8 cellular contexts compared by ENCODE assay signal in the genomic region with DNA sequence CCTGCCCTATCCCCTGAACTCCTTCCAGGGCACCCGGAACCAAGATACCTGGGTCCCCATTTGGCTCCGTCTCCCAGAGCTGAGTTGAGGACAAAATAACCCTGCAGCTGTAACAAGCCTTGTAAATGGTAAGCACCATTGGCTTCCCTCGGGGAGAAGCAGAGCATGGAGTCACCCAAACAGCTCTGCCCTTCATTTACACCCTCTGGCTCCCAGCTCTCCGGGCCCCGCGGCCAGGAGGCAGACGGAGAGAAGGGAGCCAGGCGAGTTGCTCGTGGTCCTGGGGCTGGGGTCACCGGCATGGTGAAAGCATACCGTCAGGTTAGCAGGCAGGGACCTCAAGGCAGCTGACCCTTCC. TPM values are rescaled to one million over a fixed set of nuclear protein-coding genes. Genes with fewer than 3 reads are reported as not detected.
DNase-seq lines count a peak whose midpoint lies in the region; ATAC-seq and TF ChIP-seq lines count a peak whose summit lies in the region.

No MANE protein-coding gene starts in this region.

- no peak for TF ChIP-seq RAD21 in liver (IDR thresholded peaks at IDR 0.05)

- no peaks in the 10 kb centered on the region for H3K27me3 ChIP-seq in ascending aorta
- H3K27me3 ChIP-seq in liver (ENCODE audit: control insufficient read depth in 4 of 4, insufficient read depth in 4 of 4, low read length in 3 of 4): no peaks in the 10 kb centered on the region
- no peaks in the 10 kb centered on the region for H3K27me3 ChIP-seq in tibial artery
- no peaks in the 10 kb centered on the region for H3K27me3 ChIP-seq in foreskin keratinocyte

- no peak overlapping the region for H3K9ac ChIP-seq in liver (ENCODE audit: low read depth in 1 of 2, low read length in 2 of 2)

- peak overlapping the region; percentile 90 to 99 for H3K27ac ChIP-seq in ascending aorta
- H3K27ac ChIP-seq in liver (ENCODE audit: low read depth in 1 of 2, low read length in 2 of 2): peak overlapping the region; percentile 81 to 90
- peak overlapping the region; percentile 94 for H3K27ac ChIP-seq in tibial artery
- no peak overlapping the region for H3K27ac ChIP-seq in foreskin keratinocyte

- H3K27ac Mint-ChIP-seq in activated T-cell treated with anti-CD3 and anti-CD28 coated beads, Interleukin-2, amount 50 U/mL, for 24 hours: peak overlapping the region; percentile 50

- no peaks in the 10 kb centered on the region for H3K36me3 Mint-ChIP-seq in activated T-cell treated with anti-CD3 and anti-CD28 coated beads, Interleukin-2, amount 50 U/mL, for 24 hours (ENCODE audit: low read depth)

- no peak for ATAC-seq in foreskin keratinocyte

- intact Hi-C loops in ascending aorta (cut with DNase I): loop anchor here (1.0 to 10.0 kb wide), 2 partner anchors 20 to 659 kb away; a partner anchor contains a TSS
- intact Hi-C loops in tibial artery (cut with DNase I; ENCODE audit: low total_unique reads): no loop called here

- H3K4me1 Mint-ChIP-seq in activated T-cell treated with anti-CD3 and anti-CD28 coated beads, Interleukin-2, amount 50 U/mL, for 24 hours (ENCODE audit: low read depth): peaks cover 42% of the 10 kb centered on the region

- no peaks in the 10 kb centered on the region for H3K27me3 Mint-ChIP-seq in activated T-cell treated with anti-CD3 and anti-CD28 coated beads, Interleukin-2, amount 50 U/mL, for 24 hours

- H3K9me3 ChIP-seq in ascending aorta: no peaks in the 10 kb centered on the region
- no peaks in the 10 kb centered on the region for H3K9me3 ChIP-seq in liver (ENCODE audit: control insufficient read depth in 4 of 4, low read length in 3 of 4)
- H3K9me3 ChIP-seq in tibial artery: no peaks in the 10 kb centered on the region

- H3K36me3 ChIP-seq in ascending aorta (no peaks in the 10 kb centered on the region), liver (ENCODE audit: control insufficient read depth in 4 of 4, insufficient read depth in 3 of 4, low read depth in 1 of 4, low read length in 3 of 4) (no peaks in the 10 kb centered on the region), tibial artery (no peaks in the 10 kb centered on the region)

- WGBS in liver: 71% methylated on average over 11 of the region's 11 CpGs

- DNase-seq in activated T-cell treated with anti-CD3 and anti-CD28 coated beads, Interleukin-2, amount 50 U/mL, for 24 hours: no peak
- DNase-seq in activated T-cell treated with anti-CD3 and anti-CD28 coated beads for 4 hours (no peak), ascending aorta (ENCODE audit: low spot score in 2 of 2) (no peak), tibial artery (no peak), foreskin keratinocyte (no peak), NCI-H2171 treated with DMSO at 0.1 percent for 48 hours (lab: John Stamatoyannopoulos, UW) (no peak), mucosa of gallbladder (ENCODE audit: low spot score) (no peak)

- peak overlapping the region; percentile 92 to 93 for H3K4me3 ChIP-seq in ascending aorta
- H3K4me3 ChIP-seq in liver (ENCODE audit: low read depth in 1 of 3, low read length in 3 of 3): no peak overlapping the region
- peak overlapping the region; percentile 81 to 85 for H3K4me3 ChIP-seq in tibial artery

- peak overlapping the region; percentile 81 for H3K4me3 Mint-ChIP-seq in activated T-cell treated with anti-CD3 and anti-CD28 coated beads, Interleukin-2, amount 50 U/mL, for 24 hours

- no peak for TF ChIP-seq CTCF in ascending aorta (IDR thresholded peaks at IDR 0.05)
- TF ChIP-seq CTCF in liver (IDR thresholded peaks at IDR 0.05; ENCODE audit: low read depth, low read length, missing input control): no peak
- no peak for TF ChIP-seq CTCF in tibial artery (IDR thresholded peaks at IDR 0.05)
- no peak for TF ChIP-seq CTCF in foreskin keratinocyte (conservative IDR thresholded peaks at IDR 0.05)

- H3K4me1 ChIP-seq in ascending aorta (peaks cover 0 to 30% of the 10 kb centered on the region in 2 donors), liver (ENCODE audit: control insufficient read depth in 4 of 4, insufficient read depth in 4 of 4, low read length in 3 of 4) (peaks cover 0 to 13% (median 8%) of the 10 kb centered on the region in 4 donors), tibial artery (peaks cover 6 to 55% (median 17%) of the 10 kb centered on the region in 4 donors), foreskin keratinocyte (no peaks in the 10 kb centered on the region)

- H3K9me3 Mint-ChIP-seq in activated T-cell treated with anti-CD3 and anti-CD28 coated beads, Interleukin-2, amount 50 U/mL, for 24 hours: no peaks in the 10 kb centered on the region

TF ChIP-seq in liver, 16 proteins besides CTCF, POLR2A, EP300 and RAD21 (continues in another document):
- TF ChIP-seq GABPA (IDR thresholded peaks at IDR 0.05 in 1 of 2, conservative IDR thresholded peaks at IDR 0.05 in 1 of 2) (no peak), RXRA (IDR thresholded peaks at IDR 0.05) (no peak), FOXA1 (IDR thresholded peaks at IDR 0.05) (no peak), YY1 (IDR thresholded peaks at IDR 0.05) (no peak), FOXA2 (IDR thresholded peaks at IDR 0.05) (no peak), JUND (IDR thresholded peaks at IDR 0.05) (no peak), TAF1 (conservative IDR thresholded peaks at IDR 0.05) (no peak), NR2F2 (IDR thresholded peaks at IDR 0.05) (no peak), HNF4G (IDR thresholded peaks at IDR 0.05) (no peak), EGR1 (IDR thresholded peaks at IDR 0.05; ENCODE audit: low read depth in 2 of 2) (no peak), HNF4A (conservative IDR thresholded peaks at IDR 0.05) (no peak), SP1 (IDR thresholded peaks at IDR 0.05) (no peak)
- TF ChIP-seq, protein P1, sequence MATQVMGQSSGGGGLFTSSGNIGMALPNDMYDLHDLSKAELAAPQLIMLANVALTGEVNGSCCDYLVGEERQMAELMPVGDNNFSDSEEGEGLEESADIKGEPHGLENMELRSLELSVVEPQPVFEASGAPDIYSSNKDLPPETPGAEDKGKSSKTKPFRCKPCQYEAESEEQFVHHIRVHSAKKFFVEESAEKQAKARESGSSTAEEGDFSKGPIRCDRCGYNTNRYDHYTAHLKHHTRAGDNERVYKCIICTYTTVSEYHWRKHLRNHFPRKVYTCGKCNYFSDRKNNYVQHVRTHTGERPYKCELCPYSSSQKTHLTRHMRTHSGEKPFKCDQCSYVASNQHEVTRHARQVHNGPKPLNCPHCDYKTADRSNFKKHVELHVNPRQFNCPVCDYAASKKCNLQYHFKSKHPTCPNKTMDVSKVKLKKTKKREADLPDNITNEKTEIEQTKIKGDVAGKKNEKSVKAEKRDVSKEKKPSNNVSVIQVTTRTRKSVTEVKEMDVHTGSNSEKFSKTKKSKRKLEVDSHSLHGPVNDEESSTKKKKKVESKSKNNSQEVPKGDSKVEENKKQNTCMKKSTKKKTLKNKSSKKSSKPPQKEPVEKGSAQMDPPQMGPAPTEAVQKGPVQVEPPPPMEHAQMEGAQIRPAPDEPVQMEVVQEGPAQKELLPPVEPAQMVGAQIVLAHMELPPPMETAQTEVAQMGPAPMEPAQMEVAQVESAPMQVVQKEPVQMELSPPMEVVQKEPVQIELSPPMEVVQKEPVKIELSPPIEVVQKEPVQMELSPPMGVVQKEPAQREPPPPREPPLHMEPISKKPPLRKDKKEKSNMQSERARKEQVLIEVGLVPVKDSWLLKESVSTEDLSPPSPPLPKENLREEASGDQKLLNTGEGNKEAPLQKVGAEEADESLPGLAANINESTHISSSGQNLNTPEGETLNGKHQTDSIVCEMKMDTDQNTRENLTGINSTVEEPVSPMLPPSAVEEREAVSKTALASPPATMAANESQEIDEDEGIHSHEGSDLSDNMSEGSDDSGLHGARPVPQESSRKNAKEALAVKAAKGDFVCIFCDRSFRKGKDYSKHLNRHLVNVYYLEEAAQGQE (IDR thresholded peaks at IDR 0.05): no peak
- TF ChIP-seq, protein P2, sequence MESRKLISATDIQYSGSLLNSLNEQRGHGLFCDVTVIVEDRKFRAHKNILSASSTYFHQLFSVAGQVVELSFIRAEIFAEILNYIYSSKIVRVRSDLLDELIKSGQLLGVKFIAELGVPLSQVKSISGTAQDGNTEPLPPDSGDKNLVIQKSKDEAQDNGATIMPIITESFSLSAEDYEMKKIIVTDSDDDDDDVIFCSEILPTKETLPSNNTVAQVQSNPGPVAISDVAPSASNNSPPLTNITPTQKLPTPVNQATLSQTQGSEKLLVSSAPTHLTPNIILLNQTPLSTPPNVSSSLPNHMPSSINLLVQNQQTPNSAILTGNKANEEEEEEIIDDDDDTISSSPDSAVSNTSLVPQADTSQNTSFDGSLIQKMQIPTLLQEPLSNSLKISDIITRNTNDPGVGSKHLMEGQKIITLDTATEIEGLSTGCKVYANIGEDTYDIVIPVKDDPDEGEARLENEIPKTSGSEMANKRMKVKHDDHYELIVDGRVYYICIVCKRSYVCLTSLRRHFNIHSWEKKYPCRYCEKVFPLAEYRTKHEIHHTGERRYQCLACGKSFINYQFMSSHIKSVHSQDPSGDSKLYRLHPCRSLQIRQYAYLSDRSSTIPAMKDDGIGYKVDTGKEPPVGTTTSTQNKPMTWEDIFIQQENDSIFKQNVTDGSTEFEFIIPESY (IDR thresholded peaks at IDR 0.05): no peak
- TF ChIP-seq, protein P3, sequence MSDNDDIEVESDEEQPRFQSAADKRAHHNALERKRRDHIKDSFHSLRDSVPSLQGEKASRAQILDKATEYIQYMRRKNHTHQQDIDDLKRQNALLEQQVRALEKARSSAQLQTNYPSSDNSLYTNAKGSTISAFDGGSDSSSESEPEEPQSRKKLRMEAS (IDR thresholded peaks at IDR 0.05): no peak

RNA-seq across cellular contexts. Expression of a gene that starts 2.1 kb away (rescaled TPM):
- total RNA-seq in ascending aorta: 18.6 TPM
- total RNA-seq in liver: 1 to 10 TPM; 1.1 to 6.2 TPM
- polyA plus RNA-seq in liver: 1 to 10 TPM; 3.0 to 4.6 TPM
- 3.1 and 3.6 TPM in 2 replicates for total RNA-seq in foreskin keratinocyte
- polyA plus RNA-seq in foreskin keratinocyte: 4.3 and 5.3 TPM in 2 replicates
- 41.7 TPM for total RNA-seq in mucosa of gallbladder

RNA-seq across cellular contexts. Expression of a gene that starts 13.9 kb away (rescaled TPM):
- total RNA-seq in ascending aorta (0.53 TPM), liver (not detected), foreskin keratinocyte (not detected in 2 replicates), mucosa of gallbladder (6.7 TPM)
- polyA plus RNA-seq in liver (under 1 TPM; 0.05 to 0.18 TPM), foreskin keratinocyte (not detected in 2 replicates)

RNA-seq across cellular contexts. Expression of a gene that starts 46.4 kb away (rescaled TPM):
- total RNA-seq in ascending aorta (26.0 TPM), liver (1 to 10 TPM in 1 of 2 donors, under 1 TPM in 1; 0.42 to 1.3 TPM), foreskin keratinocyte (2.2 and 2.6 TPM in 2 replicates), mucosa of gallbladder (6.3 TPM)
- polyA plus RNA-seq in liver (1 to 10 TPM; 1.4 to 1.6 TPM), foreskin keratinocyte (2.7 and 2.8 TPM in 2 replicates)

RNA-seq across cellular contexts. Expression of a gene that starts 47.3 kb away (rescaled TPM):
- total RNA-seq in ascending aorta (15.5 TPM), liver (1 to 10 TPM in 1 of 2 donors, under 1 TPM in 1; 0.37 to 1.4 TPM), foreskin keratinocyte (0.42 and 0.61 TPM in 2 replicates), mucosa of gallbladder (13.1 TPM)
- polyA plus RNA-seq in liver (under 1 TPM in 1 of 2 donors, not detected in 1; 0.98 TPM), foreskin keratinocyte (0.18 and 0.55 TPM in 2 replicates)

RNA-seq across cellular contexts. Expression of a gene that starts 54.2 kb away (rescaled TPM):
- total RNA-seq in ascending aorta (79.9 TPM), liver (10 to 100 TPM; 48.2 to 50.1 TPM), foreskin keratinocyte (223 and 285 TPM in 2 replicates), mucosa of gallbladder (123 TPM)
- polyA plus RNA-seq in liver (100 to 1,000 TPM; 122 to 123 TPM), foreskin keratinocyte (453 and 519 TPM in 2 replicates)

Comparison
In these comparisons a context has a peak if more than half of its experiments do, and no peak if none do; other contexts are left out.
1. H3K4me3 ChIP-seq: peak in ascending aorta (2 of 2) and tibial artery (2 of 2); none in liver (0 of 3).